23 cellular contexts compared by ENCODE assay signal in the genomic region with DNA sequence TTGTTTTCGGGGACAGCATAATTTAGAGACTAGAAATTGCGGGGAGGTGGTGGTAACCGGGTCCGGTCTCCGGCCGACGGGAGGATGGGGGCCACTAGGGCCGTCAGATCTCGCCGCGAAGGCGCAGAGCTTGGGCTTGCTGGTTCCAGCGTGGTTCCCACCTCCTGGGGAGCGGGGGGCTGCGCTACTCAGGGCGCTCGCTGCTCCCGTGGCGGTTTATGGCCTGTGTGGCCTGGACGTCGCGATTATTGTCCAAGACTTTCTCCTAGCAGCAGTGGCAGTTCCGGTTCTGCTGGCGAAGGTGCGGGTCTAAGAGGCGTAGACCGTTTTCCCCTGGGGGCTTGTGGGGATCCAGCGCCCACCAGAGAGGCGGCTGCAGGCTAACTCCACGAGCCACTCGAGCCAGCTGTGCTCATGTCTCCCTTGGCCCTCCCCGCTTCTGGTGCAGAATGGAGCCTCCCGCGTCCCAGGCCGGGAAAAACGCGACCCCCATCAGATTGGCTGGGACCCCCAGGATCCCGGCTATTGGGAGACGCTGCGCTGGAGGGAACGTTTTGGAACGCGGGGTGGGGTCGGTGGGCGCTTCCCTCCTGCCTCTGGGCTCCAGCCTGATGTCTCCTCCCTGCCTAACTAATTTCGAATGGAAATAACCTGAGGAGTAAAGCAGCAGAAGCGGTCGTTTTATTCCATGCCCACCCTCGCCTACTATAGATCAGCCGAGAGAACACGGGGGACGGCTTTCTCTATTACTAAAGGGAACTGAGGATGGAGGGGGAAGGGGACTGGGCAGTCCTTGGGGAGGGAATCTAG.
DNase-seq lines count a peak whose midpoint lies in the region; ATAC-seq and TF ChIP-seq lines count a peak whose summit lies in the region.
"Had no signal": no experiment of that assay in that cellular context is flagged by ENCODE, and none has a peak within 500 bp of the region (broad histone marks: within the 10 kb centered on the region; RNA-seq: fewer than 3 reads in every experiment).

No MANE protein-coding gene starts in this region.

- no peaks in the 10 kb centered on the region for H3K27me3 ChIP-seq in left ventricle myocardium inferior (ENCODE audit: low read depth)
- H3K27me3 ChIP-seq: body of pancreas, MG63, Peyer's patch, SJSA1, thyroid gland had no signal

- intact Hi-C loops in Right ventricle myocardium inferior (cut with DNase I) (no loop called here), cardiac septum (cut with DNase I) (no loop called here), left ventricle myocardium inferior (cut with micrococcal nuclease) (no loop called here)

- no peaks in the 10 kb centered on the region for H3K9me3 ChIP-seq in left ventricle myocardium inferior (replicated peaks)
- H3K9me3 ChIP-seq: body of pancreas, left lung, MG63, Peyer's patch, SJSA1, spleen, thyroid gland had no signal

- H3K4me1 ChIP-seq in left ventricle myocardium inferior = peaks cover 8% of the 10 kb centered on the region
- H3K4me1 ChIP-seq: left lung, Peyer's patch, SJSA1, spleen had no signal

- DNase-seq in Right ventricle myocardium inferior (ENCODE audit: missing footprints) (peak; percentile 75), cardiac septum (ENCODE audit: low spot score) (no peak), left ventricle myocardium inferior (no peak), retina (peak; percentile 29), substantia nigra (lab: John Stamatoyannopoulos, UW) (no peak), activated gamma-delta T cell (lab: John Stamatoyannopoulos, UW) (no peak)
- DNase-seq in activated CD4-positive, alpha-beta T cell treated with anti-CD3 and anti-CD28 coated beads for 4 hours = no peak
- DNase-seq: activated CD4-positive, alpha-beta T cell treated with anti-CD3 and anti-CD28 coated beads, Interleukin-2, amount 50 U/mL, for 1 hour; activated naive CD8-positive, alpha-beta T cell treated with anti-CD3 and anti-CD28 coated beads for 36 hours; cortex of kidney; NCI-H2107; Peyer's patch; spleen; stimulated activated CD4-positive, alpha-beta T cell treated with anti-CD3 and anti-CD28 coated beads, Interleukin-4, amount 100 ng/mL, for 1 hour; stimulated activated naive CD4-positive, alpha-beta T cell; T-helper 17 cell had no signal

- no peaks in the 10 kb centered on the region for H3K36me3 ChIP-seq in left ventricle myocardium inferior
- H3K36me3 ChIP-seq: left lung, MG63, Peyer's patch, SJSA1, spleen, thyroid gland had no signal

- peak overlapping the region; percentile 50 for H3K4me3 ChIP-seq in left ventricle myocardium inferior
- H3K4me3 ChIP-seq: body of pancreas, left lung, MG63, SJSA1, spleen, thyroid gland had no signal

- no peak overlapping the region for H3K27ac ChIP-seq in left ventricle myocardium inferior (replicated peaks)
- no peak overlapping the region for H3K27ac ChIP-seq in substantia nigra (ENCODE audit: low read depth, low read length, poor library complexity, severe bottlenecking)
- H3K27ac ChIP-seq: body of pancreas, left lung, Peyer's patch, SJSA1, spleen, thyroid gland had no signal

- TF ChIP-seq CTCF in left ventricle myocardium inferior (IDR thresholded peaks at IDR 0.05; ENCODE audit: borderline replicate concordance) = no peak

- peak; percentile 31 for ATAC-seq in Right ventricle myocardium inferior
- no peak for ATAC-seq in HG02588 (IDR thresholded peaks at IDR 0.05; ENCODE audit: unreplicated experiment)
- ATAC-seq: activated T-helper 17 cell treated with anti-CD3 and anti-CD28 coated beads, Interleukin-2, amount 50 U/mL, for 72 hours; T-helper 17 cell had no signal

Comparison
In these comparisons a context has a peak if more than half of its experiments do, and no peak if none do; other contexts are left out.
1. DNase-seq: peak in Right ventricle myocardium inferior (single experiment) and retina (single experiment); none in cardiac septum (single experiment), left ventricle myocardium inferior (single experiment), activated CD4-positive, alpha-beta T cell treated with anti-CD3 and anti-CD28 coated beads for 4 hours (0 of 2), substantia nigra (0 of 49) and activated gamma-delta T cell (single experiment).